In the genomic region with DNA sequence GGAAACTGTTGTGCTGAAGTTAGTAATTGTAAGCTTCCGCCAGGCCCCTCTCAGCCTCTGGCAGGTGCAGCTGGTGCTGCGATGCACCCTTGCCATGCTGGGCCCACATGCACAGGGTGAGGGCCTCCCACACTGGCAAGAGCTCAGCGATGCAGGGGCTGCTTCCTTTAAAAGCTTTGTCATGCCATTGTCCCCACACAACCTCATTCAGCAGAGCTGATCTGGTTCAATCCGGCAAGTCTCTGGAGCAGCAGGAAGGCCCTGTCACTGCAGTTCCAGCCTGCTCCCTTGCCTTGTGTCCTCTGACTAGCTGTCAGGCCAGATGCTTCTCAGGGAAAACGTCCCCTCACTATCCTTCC, we compare ENCODE assay signal across 12 cellular contexts.
DNase-seq lines count a peak whose midpoint lies in the region; ATAC-seq and TF ChIP-seq lines count a peak whose summit lies in the region.
"Had no signal": no experiment of that assay in that cellular context is flagged by ENCODE, and none has a peak within 500 bp of the region (broad histone marks: within the 10 kb centered on the region; RNA-seq: fewer than 3 reads in every experiment).

No MANE protein-coding gene starts in this region.

- no peaks in the 10 kb centered on the region for H4K20me1 ChIP-seq in GM23338 (replicated peaks; ENCODE audit: insufficient read depth)

- H3K9me3 Mint-ChIP-seq in GM23338: peaks cover 13% of the 10 kb centered on the region

- no peaks in the 10 kb centered on the region for H3F3A ChIP-seq in GM23338 (replicated peaks; ENCODE audit: low read depth)

- CTCF ChIA-PET in Panc1 (lab: Charles Lee): no interaction called here

- DNase-seq in GM23338 (ENCODE audit: low spot score) (peak; percentile 24), Panc1 (ENCODE audit: low read depth, low spot score) (no peak), right atrium auricular region (ENCODE audit: low spot score) (no peak), sciatic nerve (ENCODE audit: low spot score) (no peak)
- DNase-seq in stimulated activated CD4-positive, alpha-beta T cell treated with anti-CD3 and anti-CD28 coated beads, Interleukin-4, amount 100 ng/mL, for 1 hour: no peak
- DNase-seq: activated B cell treated with CpG ODN at 0.5 μM for 24 hours, dermis blood vessel endothelial cell, MM.1S had no signal

- H3K27ac ChIP-seq in GM23338 (ENCODE audit: low read depth) (0 out of 2 replicates have a peak overlapping the region, but pooled peaks have one; percentile 45), Panc1 (ENCODE audit: low read length) (no peak overlapping the region), right atrium auricular region (peak overlapping the region; percentile 61 to 73)

- BruUV-seq in Panc1 (replicated peaks; lab: Mats Ljungman, UMichigan): no TSS peak

- H3K27me3 Mint-ChIP-seq in GM23338 (ENCODE audit: insufficient read depth, low read depth, poor library complexity): peaks cover 3% of the 10 kb centered on the region
- H3K27me3 Mint-ChIP-seq: activated B cell treated with CpG ODN at 0.5 μM for 24 hours had no signal

- in situ Hi-C loops in Panc1 (cut with HindIII; ENCODE audit: low pct_unique_long_range_greater_than_20kb, low sequenced_read_pairs): no loop called here

- H3K36me3 Mint-ChIP-seq in GM23338 (ENCODE audit: low read depth): peaks cover 15% of the 10 kb centered on the region

- no peaks in the 10 kb centered on the region for H3K79me2 ChIP-seq in GM23338 (replicated peaks; ENCODE audit: insufficient read depth)

- peaks cover 5% of the 10 kb centered on the region; the same call in 1 of the 2 replicates for H3K36me3 ChIP-seq in GM23338 (ENCODE audit: insufficient read depth)
- no peaks in the 10 kb centered on the region for H3K36me3 ChIP-seq in Panc1 (ENCODE audit: control insufficient read depth, insufficient read depth, low read length)
- H3K36me3 ChIP-seq in right atrium auricular region: peaks cover 29% of the 10 kb centered on the region

- H2AFZ ChIP-seq in GM23338: no peak overlapping the region

- ATAC-seq in GM23338: peak; percentile 75
- ATAC-seq in Panc1: 0 out of 2 replicates have a peak, but pooled peaks have one; percentile 37
- ATAC-seq in sciatic nerve: peak; percentile 53
- no peak for ATAC-seq in HG02885 (IDR thresholded peaks at IDR 0.05; ENCODE audit: poor library complexity, unreplicated experiment)
- no peak for ATAC-seq in HG03460 (IDR thresholded peaks at IDR 0.05; ENCODE audit: unreplicated experiment)
- ATAC-seq in GM18909 (IDR thresholded peaks at IDR 0.05; ENCODE audit: poor library complexity, unreplicated experiment): no peak

- H3K4me1 ChIP-seq in GM23338 (ENCODE audit: insufficient read depth) (no peaks in the 10 kb centered on the region), Panc1 (ENCODE audit: control insufficient read depth, insufficient read depth, low read length) (no peaks in the 10 kb centered on the region), right atrium auricular region (peaks cover 0 to 39% of the 10 kb centered on the region in 2 donors)

- no peaks in the 10 kb centered on the region for H3K27me3 ChIP-seq in GM23338 (ENCODE audit: insufficient read depth)
- no peaks in the 10 kb centered on the region for H3K27me3 ChIP-seq in Panc1 (ENCODE audit: control insufficient read depth, insufficient read depth, low read length)
- H3K27me3 ChIP-seq in right atrium auricular region: no peaks in the 10 kb centered on the region

- H3K9me2 ChIP-seq in GM23338 (ENCODE audit: insufficient read depth): no peaks in the 10 kb centered on the region; the same call in 1 of the 2 replicates

- TF ChIP-seq CTCF in GM23338 (conservative IDR thresholded peaks at IDR 0.05; ENCODE audit: low read depth in 2 of 2) (no peak), Panc1 (IDR thresholded peaks at IDR 0.05) (no peak), right atrium auricular region (IDR thresholded peaks at IDR 0.05) (no peak)

- peak overlapping the region; percentile 40 for H3K27ac Mint-ChIP-seq in GM23338
- H3K27ac Mint-ChIP-seq: activated B cell treated with CpG ODN at 0.5 μM for 24 hours had no signal

- intact Hi-C loops in Panc1 (cut with micrococcal nuclease; ENCODE audit: unreplicated experiment) (no loop called here), sciatic nerve (cut with DNase I) (no loop called here)

- H3K4me1 Mint-ChIP-seq in GM23338: no peaks in the 10 kb centered on the region
- H3K4me1 Mint-ChIP-seq: activated B cell treated with CpG ODN at 0.5 μM for 24 hours had no signal

- H3K4me3 ChIP-seq in GM23338 (no peak overlapping the region), Panc1 (ENCODE audit: low read depth in 2 of 2, low read length in 2 of 2) (no peak overlapping the region), right atrium auricular region (no peak overlapping the region)
- H3K4me3 ChIP-seq: HAP-1 had no signal

- H3K9me3 ChIP-seq in Panc1 (ENCODE audit: control insufficient read depth, insufficient read depth, low read depth, low read length) (no peaks in the 10 kb centered on the region), right atrium auricular region (peaks cover 0 to 7% of the 10 kb centered on the region in 2 donors)
- H3K9me3 ChIP-seq: HAP-1 had no signal

- POLR2A ChIA-PET in Panc1 (lab: Charles Lee): no interaction called here

- no peak overlapping the region for H3K4me2 ChIP-seq in GM23338

- H3K4me3 Mint-ChIP-seq in GM23338: no peak overlapping the region
- H3K4me3 Mint-ChIP-seq: activated B cell treated with CpG ODN at 0.5 μM for 24 hours had no signal

TF ChIP-seq in GM23338, 12 proteins besides CTCF, POLR2A, EP300 and RAD21 (continues in another document):
- TF ChIP-seq ZNF331 (CRISPR knock-in tag; IDR thresholded peaks at IDR 0.05; ENCODE audit: low read depth): no peak
- no peak for TF ChIP-seq ZNF114 (CRISPR knock-in tag; IDR thresholded peaks at IDR 0.05)
- TF ChIP-seq EZH2phosphoT487 (IDR thresholded peaks at IDR 0.05; ENCODE audit: unreplicated experiment): no peak
- TF ChIP-seq STAT1 (IDR thresholded peaks at IDR 0.05; ENCODE audit: unreplicated experiment): no peak
- TF ChIP-seq CREB1 (CRISPR knock-in tag; IDR thresholded peaks at IDR 0.05; ENCODE audit: low read depth): no peak
- TF ChIP-seq NANOG (IDR thresholded peaks at IDR 0.05; ENCODE audit: borderline replicate concordance): no peak
- no peak for TF ChIP-seq JUNB (IDR thresholded peaks at IDR 0.05; ENCODE audit: unreplicated experiment)
- no peak for TF ChIP-seq ETS1 (IDR thresholded peaks at IDR 0.05)
- no peak for TF ChIP-seq POLR2AphosphoS5 (IDR thresholded peaks at IDR 0.05; ENCODE audit: low read depth)

Comparison
In these comparisons a context has a peak if more than half of its experiments do, and no peak if none do; other contexts are left out.
1. ATAC-seq: peak in GM23338 (single experiment), Panc1 (single experiment) and sciatic nerve (single experiment); none in HG02885 (single experiment), HG03460 (single experiment) and GM18909 (single experiment).